Comparison of ENCODE assay signal across 14 cellular contexts in the genomic region with DNA sequence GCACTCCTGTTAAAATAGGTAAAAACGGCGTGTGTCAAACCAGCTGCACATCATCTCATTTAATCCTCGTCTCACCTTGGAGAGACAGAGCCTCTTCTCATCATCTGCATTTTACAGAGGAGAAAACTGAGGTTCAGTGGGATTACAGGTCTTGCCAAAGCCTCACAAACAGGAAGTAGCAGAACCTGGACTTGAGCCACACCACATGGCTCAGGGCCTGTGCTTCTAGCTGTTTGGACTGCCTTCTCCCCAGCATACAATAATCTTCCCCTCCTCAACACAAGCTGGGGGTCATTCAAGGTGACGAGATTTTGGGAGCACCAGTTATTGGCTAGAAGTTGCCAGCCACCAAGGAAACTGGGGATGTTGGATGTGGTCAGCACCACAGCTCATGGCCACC.
"Had no signal": no experiment of that assay in that cellular context is flagged by ENCODE, and none has a peak within 500 bp of the region (broad histone marks: within the 10 kb centered on the region; RNA-seq: fewer than 3 reads in every experiment).

No MANE protein-coding gene starts in this region.

- H3K9me3 ChIP-seq: colonic mucosa, left lung, sigmoid colon had no signal

- DNase-seq: activated CD4-positive, alpha-beta memory T cell treated with anti-CD3 and anti-CD28 coated beads, Interleukin-2, amount 10 ng/mL, durations not matched to agents 7 days and 5 days; activated CD4-positive, alpha-beta T cell treated with anti-CD3 and anti-CD28 coated beads for 4 hours; activated effector memory CD4-positive, alpha-beta T cell treated with anti-CD3 and anti-CD28 coated beads, Interleukin-2, amount 50 U/mL, for 16 hours; activated T-cell treated with anti-CD3 and anti-CD28 coated beads, Interleukin-2, amount 50 U/mL, for 48 hours; colonic mucosa; hippocampal formation; kidney; left lung; nephron progenitor cell; sigmoid colon; stimulated activated CD4-positive, alpha-beta T cell treated with anti-CD3 and anti-CD28 coated beads, Interleukin-2, amount 100 ng/mL, for 24 hours; T-helper 17 cell had no signal

- H3K27me3 ChIP-seq: colonic mucosa had no signal

- FAIRE-seq: kidney, TTC549, urothelium cell line had no signal

- H3K4me1 ChIP-seq: colonic mucosa, left lung, sigmoid colon had no signal

- H3K36me3 ChIP-seq: colonic mucosa, left lung, sigmoid colon had no signal

- H3K27ac ChIP-seq: colonic mucosa, left lung, sigmoid colon had no signal

- H3K4me3 ChIP-seq: colonic mucosa, left lung, sigmoid colon had no signal
